In genomic region chr1:85654066-85654782, GRCh38 we compare ENCODE assay signal across 1 cellular context.
TF ChIP-seq lines count a peak whose summit lies in the region.

No MANE protein-coding gene starts in this region.

TF ChIP-seq in WTC11, 78 proteins besides CTCF, POLR2A, EP300 and RAD21 (continued from another document):
- no peak for TF ChIP-seq E2F1 (CRISPR knock-in tag; IDR thresholded peaks at IDR 0.05)
- TF ChIP-seq FOXP1 (CRISPR knock-in tag; IDR thresholded peaks at IDR 0.05; ENCODE audit: borderline replicate concordance), result no peak
